ENCODE assay signal across 8 cellular contexts in the genomic region with DNA sequence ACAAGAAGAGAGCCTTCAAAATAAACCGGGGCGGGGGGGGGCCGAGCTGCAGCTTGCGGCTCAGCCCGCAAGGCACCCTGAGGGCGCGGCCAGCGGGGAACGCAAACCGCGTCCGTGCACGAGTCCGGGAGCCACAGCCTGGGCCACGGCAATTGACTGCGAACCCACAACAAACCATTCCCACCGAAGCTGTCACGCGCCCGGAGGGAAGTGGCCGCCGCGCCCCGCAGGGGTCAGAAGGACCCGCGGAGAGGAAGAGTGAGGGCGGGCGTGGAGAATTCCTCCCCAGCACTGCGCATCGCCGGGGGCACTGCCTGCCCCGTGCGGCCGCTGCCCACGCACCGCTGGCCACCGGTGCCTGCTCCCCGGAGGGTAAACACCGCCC. TPM values are rescaled to one million over a fixed set of nuclear protein-coding genes. Genes with fewer than 3 reads are reported as not detected.
DNase-seq lines count a peak whose midpoint lies in the region; ATAC-seq, FAIRE-seq and TF ChIP-seq lines count a peak whose summit lies in the region.

No MANE protein-coding gene starts in this region.

- in situ Hi-C loops in GM12878 (cut with MboI) = loop anchor here (25.0 kb wide), 1 partner anchor 373 kb away; a partner anchor contains a TSS

- H3K4me1 ChIP-seq in A673 (ENCODE audit: insufficient read depth, low read length, poor library complexity, severe bottlenecking) = peaks cover 16% of the 10 kb centered on the region
- H3K4me1 ChIP-seq in NT2/D1 (ENCODE audit: insufficient read depth, insufficient read length) = peaks cover 2% of the 10 kb centered on the region
- H3K4me1 ChIP-seq in GM12878 (ENCODE audit: control insufficient read depth, insufficient read depth, low read length) = no peaks in the 10 kb centered on the region
- H3K4me1 ChIP-seq in keratinocyte (ENCODE audit: control insufficient read depth, extremely low read depth, insufficient read depth, low read length) = peaks cover 18% of the 10 kb centered on the region

- ATAC-seq in GM19395 (IDR thresholded peaks at IDR 0.05; ENCODE audit: unreplicated experiment) (peak; percentile 24), GM12878 (peak; percentile 8; the same call in 2 of the 3 replicates), GM21786 (IDR thresholded peaks at IDR 0.05; ENCODE audit: unreplicated experiment) (no peak)

- H3K9ac ChIP-seq in NT2/D1 (ENCODE audit: insufficient read length, low read depth) (peak overlapping the region; percentile 92), GM12878 (ENCODE audit: control insufficient read depth, insufficient read depth, low read length) (peak overlapping the region; percentile 62), keratinocyte (ENCODE audit: control insufficient read depth, extremely low read depth, insufficient read depth, low read length) (peak overlapping the region; percentile 67)

- SMC1A ChIA-PET in GM12878 (lab: Charles Lee; ENCODE audit: uncharacterized antibody, unreplicated experiment) = interaction anchor here (2.0 kb wide), 1 partner anchor 371 kb away, joined by 5 read pairs; no protein-coding TSS in a partner anchor

- no peak for TF ChIP-seq POLR2A in GM12878 (IDR thresholded peaks at IDR 0.05; ENCODE audit: low read depth, low read length)

- RAD21 ChIA-PET in GM12878 (lab: Charles Lee; ENCODE audit: unreplicated experiment) = no interaction called here

- no peak for TF ChIP-seq EP300 in GM12878 (IDR thresholded peaks at IDR 0.05; ENCODE audit: borderline replicate concordance in 1 of 2, control insufficient read depth in 1 of 2, low read depth in 2 of 2, low read length in 2 of 2)

- no peak for DNase-seq in A673 (ENCODE audit: low spot score)
- DNase-seq in NT2/D1 (ENCODE audit: low read depth, low spot score) = no peak
- no peak for DNase-seq in GM12878 (ENCODE audit: low read depth, low spot score)
- DNase-seq in keratinocyte (ENCODE audit: low read depth, low spot score) = no peak
- DNase-seq in stimulated activated CD8-positive, alpha-beta memory T cell treated with anti-CD3 and anti-CD28 coated beads, Interleukin-4, amount 100 ng/mL, for 24 hours (ENCODE audit: low read depth) = peak; percentile 15
- DNase-seq in NCI-H2107 (lab: John Stamatoyannopoulos, UW) = no peak

- no peaks in the 10 kb centered on the region for H3K9me1 ChIP-seq in keratinocyte (ENCODE audit: control insufficient read depth, extremely low read depth, insufficient read depth, low read length)

- H4K20me1 ChIP-seq in GM12878 (ENCODE audit: control insufficient read depth, insufficient read depth) (no peaks in the 10 kb centered on the region), keratinocyte (ENCODE audit: control insufficient read depth, extremely low read depth, insufficient read depth, low read length) (no peaks in the 10 kb centered on the region)

- no peak for TF ChIP-seq RAD21 in GM12878 (IDR thresholded peaks at IDR 0.05; ENCODE audit: insufficient read depth, low read depth, low read length)

- CTCF ChIA-PET in A673 (lab: Charles Lee) (interaction anchor here (0.5 kb wide), 1 partner anchor 107 kb away, joined by 7 read pairs; no protein-coding TSS in a partner anchor), GM12878 (lab: Yijun Ruan, JAX) (interaction anchor here (1.2 to 2.4 kb wide), 2 partner anchors 94 to 372 kb away, joined by 6 to 24 read pairs; no protein-coding TSS in a partner anchor)

- 1% methylated on average over 39 of the region's 39 CpGs for WGBS in GM12878 (ENCODE audit: insufficient coverage, insufficient replicate concordance, low lambda C conversion rate, missing lambda C conversion rate)

- no peaks in the 10 kb centered on the region for H3K27me3 ChIP-seq in A673 (replicated peaks; ENCODE audit: insufficient read depth, low read depth, low read length, poor library complexity)
- H3K27me3 ChIP-seq in NT2/D1 (ENCODE audit: insufficient read depth, insufficient read length) = peaks cover 42% of the 10 kb centered on the region
- H3K27me3 ChIP-seq in GM12878 (replicated peaks in 1 of 2; ENCODE audit: control insufficient read depth in 2 of 2, insufficient read depth in 2 of 2, low read length in 1 of 2) = peaks cover 0 to 5% of the 10 kb centered on the region in 2 experiments; a peak in 2 of 4 replicates
- H3K27me3 ChIP-seq in keratinocyte (ENCODE audit: control insufficient read depth, extremely low read depth, insufficient read depth, low read length) = no peaks in the 10 kb centered on the region

- H3K4me3 ChIP-seq in A673 (ENCODE audit: low read depth, low read length, poor library complexity, severe bottlenecking) (peak overlapping the region; percentile 89), NT2/D1 (ENCODE audit: insufficient read length, low read depth) (peak overlapping the region; percentile 94), GM12878 (peak overlapping the region; percentile 85), keratinocyte (ENCODE audit: control insufficient read depth in 2 of 3, extremely low read depth in 1 of 3, insufficient read depth in 2 of 3, low read depth in 1 of 3, low read length in 3 of 3) (peak overlapping the region; percentile 68 to 84 (median 75))

- H3K27ac ChIP-seq in A673 (ENCODE audit: low read depth, low read length, poor library complexity, severe bottlenecking) (peak overlapping the region; percentile 88), GM12878 (ENCODE audit: control insufficient read depth, insufficient read depth) (no peak overlapping the region; the same call in 1 of the 2 replicates), keratinocyte (ENCODE audit: control insufficient read depth, insufficient read depth, low read length) (no peak overlapping the region)

- H3K4me2 ChIP-seq in GM12878 (ENCODE audit: control insufficient read depth, insufficient read depth) (peak overlapping the region; percentile 98), keratinocyte (ENCODE audit: control insufficient read depth, extremely low read depth, insufficient read depth, low read depth, low read length) (peak overlapping the region; percentile 98)

- dilution Hi-C loops in keratinocyte (cut with MboI; ENCODE audit: extremely low pct_ligation_motif_present, low sequenced_read_pairs) = no loop called here

- intact Hi-C loops in A673 (cut with micrococcal nuclease; ENCODE audit: unreplicated experiment) (no loop called here), GM12878 (cut with micrococcal nuclease; ENCODE audit: unreplicated experiment) (loop anchor here (5.0 kb wide), 2 partner anchors 383 to 737 kb away; a partner anchor contains a TSS)

- no peaks in the 10 kb centered on the region for H3K9me3 ChIP-seq in A673 (ENCODE audit: low read depth, low read length, poor library complexity, severe bottlenecking)
- no peaks in the 10 kb centered on the region for H3K9me3 ChIP-seq in NT2/D1 (ENCODE audit: insufficient read depth, low read length)
- H3K9me3 ChIP-seq in GM12878 (replicated peaks; ENCODE audit: control insufficient read depth, insufficient read depth, low read length) = no peaks in the 10 kb centered on the region
- no peaks in the 10 kb centered on the region for H3K9me3 ChIP-seq in keratinocyte (ENCODE audit: control insufficient read depth, low read depth, low read length)

- H3K36me3 ChIP-seq in A673 (ENCODE audit: insufficient read depth, low read length, poor library complexity, severe bottlenecking) (no peaks in the 10 kb centered on the region), NT2/D1 (ENCODE audit: insufficient read depth, insufficient read length, low read length) (no peaks in the 10 kb centered on the region), GM12878 (ENCODE audit: control insufficient read depth in 2 of 2, insufficient read depth in 2 of 2, low read length in 1 of 2) (no peaks in the 10 kb centered on the region), keratinocyte (ENCODE audit: control insufficient read depth in 2 of 2, extremely low read depth in 1 of 2, insufficient read depth in 2 of 2, low read length in 2 of 2) (no peaks in the 10 kb centered on the region)

- BruUV-seq in A673 (replicated peaks; lab: Mats Ljungman, UMichigan) = no TSS peak
- no TSS peak for BruUV-seq in GM12878 (replicated peaks; lab: Mats Ljungman, UMichigan)

- H3K79me2 ChIP-seq in GM12878 (ENCODE audit: control insufficient read depth, insufficient read depth, low read length) (peaks cover 2% of the 10 kb centered on the region), keratinocyte (ENCODE audit: control insufficient read depth, insufficient read depth, low read length) (no peaks in the 10 kb centered on the region)

- TF ChIP-seq CTCF in A673 (conservative IDR thresholded peaks at IDR 0.05; ENCODE audit: low read depth, low read length) (no peak), GM12878 (IDR thresholded peaks at IDR 0.05 in 2 of 3, conservative IDR thresholded peaks at IDR 0.05 in 1 of 3; ENCODE audit: control insufficient read depth in 2 of 3, extremely low read depth in 1 of 3, insufficient read depth in 1 of 3, low read depth in 3 of 3, low read length in 3 of 3) (no peak), keratinocyte (optimal IDR thresholded peaks at IDR 0.05 in 1 of 3, IDR thresholded peaks at IDR 0.05 in 1 of 3, conservative IDR thresholded peaks at IDR 0.05 in 1 of 3; ENCODE audit: extremely low read depth in 1 of 3, insufficient read depth in 2 of 3, low read length in 3 of 3) (no peak)

- no peak for FAIRE-seq in GM12878 (lab: Jason Lieb, UNC)
- no peak for FAIRE-seq in keratinocyte (lab: Jason Lieb, UNC)

- H2AFZ ChIP-seq in GM12878 (ENCODE audit: control insufficient read depth, low read depth, low read length) (peak overlapping the region; percentile 95), keratinocyte (ENCODE audit: control insufficient read depth, low read length) (peak overlapping the region; percentile 89)

- POLR2A ChIA-PET in A673 (lab: Charles Lee; ENCODE audit: low non-redundant PET) = no interaction called here
- POLR2A ChIA-PET in GM12878 (lab: Charles Lee) = no interaction called here

RNA-seq across cellular contexts. Expression of a gene that starts 0.6 kb away (rescaled TPM):
- total RNA-seq in A673 (2021) = 3.1 and 4.0 TPM in 2 replicates
- total RNA-seq in GM12878 (2013; cell fraction: nucleolus; rRNA removed) = 2.4 and 3.2 TPM in 2 replicates
- total RNA-seq in GM12878 (2014; rRNA removed) = 15.1 and 17.3 TPM in 2 replicates
- total RNA-seq in GM12878 (2014; rRNA removed; fragmentation: Illumina TruSeq; extraction: Trizol) = 10.1 and 11.1 TPM in 2 replicates
- total RNA-seq in GM12878 (2021) = 16.5 and 18.6 TPM in 2 replicates
- 1.6 TPM for polyA plus RNA-seq in GM12878 (2011; ENCODE audit: low read depth)
- polyA plus RNA-seq in GM12878 (2011; rRNA removed) = 7.8 and 9.3 TPM in 2 replicates
- 8.2 and 8.4 TPM in 2 replicates for polyA plus RNA-seq in GM12878 (2011; cell fraction: cytosol; rRNA removed)
- polyA plus RNA-seq in GM12878 (2011; cell fraction: nucleus; rRNA removed) = 6.4 and 9.2 TPM in 2 replicates
- 2.6 and 3.7 TPM in 2 replicates for polyA plus RNA-seq in GM12878 (2012)
- polyA plus RNA-seq in GM12878 (2014; fragmentation: Illumina TruSeq; extraction: Trizol) = 15.4 and 22.5 TPM in 2 replicates
- 1 to 10 TPM; 2.7 to 3.1 TPM for polyA plus RNA-seq in GM12878 (2014; fragmentation: Nextera tagmentation; extraction: Ambion mirVana)
- 6.4 and 7.0 TPM in 2 replicates for polyA plus RNA-seq in GM12878 (2014; rRNA removed)
- 10 to 100 TPM; 14.2 to 16.5 TPM for polyA plus RNA-seq in GM12878 (2016; fragmentation: Nextera tagmentation; extraction: Ambion mirVana)
- 28.4 and 29.7 TPM in 2 replicates for polyA minus RNA-seq in GM12878 (2011; rRNA and poly(A)+ RNA removed)
- polyA minus RNA-seq in GM12878 (2011; cell fraction: cytosol; rRNA and poly(A)+ RNA removed) = 9.1 TPM in 2 replicates
- polyA minus RNA-seq in GM12878 (2011; cell fraction: nucleus; rRNA and poly(A)+ RNA removed) = 13.8 and 24.5 TPM in 2 replicates
- 0.66 to 1.2 TPM (median 0.99 TPM) in 3 replicates for polyA plus RNA-seq in keratinocyte
- 0.81 TPM for polyA plus RNA-seq in keratinocyte (2011; ENCODE audit: low read depth)
- polyA plus RNA-seq in keratinocyte (2011; cell fraction: cytosol; rRNA removed) = 0.40 and 0.62 TPM in 2 replicates
- polyA plus RNA-seq in keratinocyte (2011; cell fraction: nucleus; rRNA removed) = 1.3 and 1.4 TPM in 2 replicates
- polyA plus RNA-seq in keratinocyte (2012; ENCODE audit: low replicate concordance) = 0.80 and 1.0 TPM in 2 replicates
- 2.9 to 5.8 TPM (median 3.9 TPM) in 3 replicates for polyA minus RNA-seq in keratinocyte
- polyA minus RNA-seq in keratinocyte (2011; cell fraction: cytosol; rRNA and poly(A)+ RNA removed) = 0.96 TPM
- polyA minus RNA-seq in keratinocyte (2011; cell fraction: nucleus; rRNA and poly(A)+ RNA removed) = 1.8 and 2.2 TPM in 2 replicates
